ENCODE assay signal across 17 cellular contexts in genomic region chr15:49848824-49849209, GRCh38.
DNase-seq lines count a peak whose midpoint lies in the region; ATAC-seq, FAIRE-seq and TF ChIP-seq lines count a peak whose summit lies in the region.
"Had no signal": no experiment of that assay in that cellular context is flagged by ENCODE, and none has a peak within 500 bp of the region (broad histone marks: within the 10 kb centered on the region; RNA-seq: fewer than 3 reads in every experiment).

No MANE protein-coding gene starts in this region.

- 93% methylated on average over 2 of the region's 2 CpGs for WGBS in smooth muscle cell (ENCODE audit: low lambda C conversion rate)

- intact Hi-C loops in ascending aorta (cut with DNase I), result loop anchor here (5.0 kb wide), 2 partner anchors 143 to 227 kb away; partner anchors contain the start of genes DTWD1 and FAM227B

- H3K9me3 ChIP-seq in AG04450 (ENCODE audit: control insufficient read depth, insufficient read depth, low read length) (no peaks in the 10 kb centered on the region), ascending aorta (no peaks in the 10 kb centered on the region), smooth muscle cell (replicated peaks; ENCODE audit: low read depth) (peaks cover 8% of the 10 kb centered on the region)

- FAIRE-seq in GM12892 (lab: Jason Lieb, UNC), result no peak
- FAIRE-seq: A204.1 had no signal

- DNase-seq in AG04450 (ENCODE audit: low read depth, low spot score), result no peak
- no peak for DNase-seq in ascending aorta (ENCODE audit: low spot score in 2 of 2)
- peak; percentile 45 for DNase-seq in fibroblast of pulmonary artery (ENCODE audit: low read depth)
- DNase-seq in smooth muscle cell (lab: John Stamatoyannopoulos, UW; ENCODE audit: unreplicated experiment), result no peak
- no peak for DNase-seq in GM12892 (ENCODE audit: insufficient read length)
- no peak for DNase-seq in SKM-1 (lab: John Stamatoyannopoulos, UW; ENCODE audit: unreplicated experiment)
- DNase-seq: AML-193, Caco-2, DMS53, KBM-7, NCI-H1092, NCI-H69, PC-9 had no signal

- no peaks in the 10 kb centered on the region for H3K36me3 ChIP-seq in ascending aorta
- H3K36me3 ChIP-seq in smooth muscle cell (ENCODE audit: low read depth), result peaks cover 8% of the 10 kb centered on the region

- H3K4me3 ChIP-seq in AG04450 (ENCODE audit: low read depth, low read length) (no peak overlapping the region), ascending aorta (no peak overlapping the region), fibroblast of pulmonary artery (replicated peaks; ENCODE audit: low read depth, low read length) (no peak overlapping the region), smooth muscle cell (no peak overlapping the region)
- H3K4me3 ChIP-seq: GM23338, PC-9 had no signal

- peaks cover 8% of the 10 kb centered on the region for H3F3A ChIP-seq in smooth muscle cell (ENCODE audit: low read depth)

- H3K27me3 ChIP-seq in AG04450 (ENCODE audit: control insufficient read depth, insufficient read depth, low read length) (no peaks in the 10 kb centered on the region), ascending aorta (no peaks in the 10 kb centered on the region), smooth muscle cell (ENCODE audit: low read depth) (no peaks in the 10 kb centered on the region)

- CTCF ChIA-PET in AG04450 (lab: Charles Lee), result interaction anchor here (1.6 kb wide), 1 partner anchor 203 kb away, joined by 5 read pairs; no protein-coding TSS in a partner anchor

- POLR2A ChIA-PET in AG04450 (lab: Yijun Ruan, JAX), result no interaction called here

- H3K9ac ChIP-seq in smooth muscle cell (ENCODE audit: low read depth), result peak overlapping the region; percentile 27

- TF ChIP-seq POLR2A in GM12892 (IDR thresholded peaks at IDR 0.05; ENCODE audit: low read depth, low read length), result no peak

- H3K79me2 ChIP-seq in smooth muscle cell (ENCODE audit: low read depth), result no peaks in the 10 kb centered on the region

- H3K27ac ChIP-seq in AG04450 (ENCODE audit: low read depth, low read length) (peak overlapping the region; percentile 35), ascending aorta (peak overlapping the region; percentile 35 to 82), smooth muscle cell (ENCODE audit: low read depth) (peak overlapping the region; percentile 91)
- H3K27ac ChIP-seq: PC-9 had no signal

- H2AFZ ChIP-seq in smooth muscle cell (ENCODE audit: low read depth), result no peak overlapping the region
- H2AFZ ChIP-seq: GM23338, PC-9 had no signal

- H4K20me1 ChIP-seq in smooth muscle cell (ENCODE audit: low read depth), result no peaks in the 10 kb centered on the region

- TF ChIP-seq CTCF in AG04450 (IDR thresholded peaks at IDR 0.05; ENCODE audit: low read depth, low read length) (no peak), ascending aorta (IDR thresholded peaks at IDR 0.05) (no peak), fibroblast of pulmonary artery (IDR thresholded peaks at IDR 0.05; ENCODE audit: low read length, missing control alignments) (no peak), smooth muscle cell (IDR thresholded peaks at IDR 0.05; ENCODE audit: borderline replicate concordance, insufficient read depth, poor library complexity, severe bottlenecking) (no peak)

- H3K4me1 ChIP-seq in ascending aorta (peaks cover 9 to 10% of the 10 kb centered on the region in 2 donors), smooth muscle cell (ENCODE audit: low read depth) (peaks cover 8% of the 10 kb centered on the region)

- H3K4me2 ChIP-seq in smooth muscle cell, result peak overlapping the region; percentile 74
- H3K4me2 ChIP-seq: GM23338, PC-9 had no signal

- ATAC-seq in HG03025 (IDR thresholded peaks at IDR 0.05; ENCODE audit: low FRiP score, unreplicated experiment), result no peak
- no peak for ATAC-seq in HG02759 (IDR thresholded peaks at IDR 0.05; ENCODE audit: unreplicated experiment)
- ATAC-seq: GM23338 had no signal

Comparison
In these comparisons a context has a peak if more than half of its experiments do, and no peak if none do; other contexts are left out.
1. H3K27ac ChIP-seq: peak in every context shown above with its lines; median percentile 91 in smooth muscle cell; 58 in ascending aorta; 35 in AG04450.